7 cellular contexts compared by ENCODE assay signal in the genomic region with DNA sequence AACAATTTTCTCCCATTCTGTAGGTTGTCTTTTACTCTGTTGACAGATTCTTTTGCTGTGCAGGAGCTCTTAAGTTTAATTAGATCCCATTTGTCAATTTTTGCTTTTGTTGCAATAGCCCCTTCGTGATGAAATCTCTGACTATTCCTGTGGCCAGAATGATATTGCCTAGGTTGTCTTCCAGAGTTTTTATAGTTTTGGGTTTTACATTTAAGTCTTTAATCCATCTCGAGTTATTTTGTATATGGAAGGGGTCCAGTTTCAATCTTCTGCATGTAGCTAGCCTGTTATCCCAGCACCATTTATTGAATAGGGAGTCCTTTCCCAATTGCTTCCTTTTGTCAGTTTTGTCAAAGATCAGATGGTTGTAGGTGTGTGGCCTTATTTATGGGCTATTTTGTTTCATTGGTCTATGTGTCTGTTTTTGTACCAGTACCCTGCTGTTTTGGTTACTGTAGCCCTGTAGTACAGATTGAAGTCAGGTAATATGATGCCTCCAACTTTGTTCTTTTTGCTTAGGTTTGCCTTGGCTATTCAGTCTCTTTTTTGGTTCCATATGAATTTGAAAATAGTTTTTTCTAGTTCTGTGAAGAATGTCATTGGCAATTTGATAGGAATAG. TPM values are rescaled to one million over a fixed set of nuclear protein-coding genes. Genes with fewer than 3 reads are reported as not detected.
DNase-seq lines count a peak whose midpoint lies in the region; ATAC-seq and TF ChIP-seq lines count a peak whose summit lies in the region.
"Not testable (repeated sequence)": the region's sequence is repeated elsewhere in the genome, so short reads cannot be mapped to it uniquely, and the experiment has no call there.

No MANE protein-coding gene starts in this region.

- H3K36me3 Mint-ChIP-seq in CD8-positive, alpha-beta memory T cell, result peaks cover 12 to 52% (median 21%) of the 10 kb centered on the region in 3 donors
- H3K36me3 Mint-ChIP-seq in T-cell, result peaks cover 38% of the 10 kb centered on the region
- peaks cover 17% of the 10 kb centered on the region for H3K36me3 Mint-ChIP-seq in activated naive CD8-positive, alpha-beta T cell
- peaks cover 47% of the 10 kb centered on the region for H3K36me3 Mint-ChIP-seq in nephron progenitor cell (ENCODE audit: low read depth)
- H3K36me3 Mint-ChIP-seq in type B pancreatic cell, result peaks cover 27% of the 10 kb centered on the region

- H3K27ac Mint-ChIP-seq in CD8-positive, alpha-beta memory T cell, result peak overlapping the region in 6 of 8 donors; percentile 6 to 78 (median 38)
- H3K27ac Mint-ChIP-seq in T-cell (peak overlapping the region; percentile 44 to 53), nephron progenitor cell (peak overlapping the region; percentile 24), type B pancreatic cell (peak overlapping the region; percentile 19)
- not testable (repeated sequence) for H3K27ac Mint-ChIP-seq in activated naive CD8-positive, alpha-beta T cell

- H3K4me1 ChIP-seq in CD8-positive, alpha-beta memory T cell (ENCODE audit: insufficient read depth, low read length), result peaks cover 12% of the 10 kb centered on the region

- not testable (repeated sequence) for H3K27me3 Mint-ChIP-seq in CD8-positive, alpha-beta memory T cell; T-cell; activated naive CD8-positive, alpha-beta T cell; nephron progenitor cell (ENCODE audit: low read depth, poor library complexity); type B pancreatic cell

- H3K4me1 Mint-ChIP-seq in CD8-positive, alpha-beta memory T cell, result peaks cover 63 to 80% (median 78%) of the 10 kb centered on the region in 3 donors
- peaks cover 67 to 78% (median 69%) of the 10 kb centered on the region in 3 donors for H3K4me1 Mint-ChIP-seq in T-cell
- peaks cover 63% of the 10 kb centered on the region for H3K4me1 Mint-ChIP-seq in activated naive CD8-positive, alpha-beta T cell (ENCODE audit: low read depth)
- H3K4me1 Mint-ChIP-seq in nephron progenitor cell, result peaks cover 44% of the 10 kb centered on the region
- H3K4me1 Mint-ChIP-seq in type B pancreatic cell (ENCODE audit: unreplicated experiment), result peaks cover 44% of the 10 kb centered on the region

- POLR2A ChIA-PET in CD8-positive, alpha-beta memory T cell (lab: Charles Lee); HEK293T (lab: Yijun Ruan, JAX): not testable (repeated sequence)
- POLR2A ChIA-PET in T-cell (lab: Charles Lee), result interaction anchor here in 1 of 2 donors (0.6 kb wide), 1 partner anchor 16 kb away, joined by 3 read pairs; no protein-coding TSS in a partner anchor

- H3K27me3 ChIP-seq in CD8-positive, alpha-beta memory T cell (ENCODE audit: insufficient read depth, low read length, poor library complexity, severe bottlenecking), result not testable (repeated sequence)

- not testable (repeated sequence) for H3K9me3 Mint-ChIP-seq in CD8-positive, alpha-beta memory T cell; T-cell; activated naive CD8-positive, alpha-beta T cell (ENCODE audit: low read depth); nephron progenitor cell; type B pancreatic cell

- not testable (repeated sequence) for H3K27ac ChIP-seq in CD8-positive, alpha-beta memory T cell (ENCODE audit: low read depth, low read length)

- not testable (repeated sequence) for DNase-seq in CD8-positive, alpha-beta memory T cell; HEK293T (ENCODE audit: extremely low spot score); T-cell; nephron progenitor cell; type B pancreatic cell (ENCODE audit: extremely low spot score, unreplicated experiment)
- DNase-seq in left kidney (ENCODE audit: low read depth, low spot score), result peak; percentile 45

- peaks cover 12% of the 10 kb centered on the region for H3K36me3 ChIP-seq in CD8-positive, alpha-beta memory T cell (ENCODE audit: insufficient read depth, low read length)

- CTCF ChIA-PET in CD8-positive, alpha-beta memory T cell (lab: Charles Lee); HEK293T (lab: Yijun Ruan, JAX); T-cell (lab: Charles Lee): not testable (repeated sequence)

- not testable (repeated sequence) for ATAC-seq in T-cell (replicated peaks in 1 of 4)

- H3K9me3 ChIP-seq in CD8-positive, alpha-beta memory T cell (ENCODE audit: low read length), result not testable (repeated sequence)

- H3K4me3 ChIP-seq in CD8-positive, alpha-beta memory T cell (ENCODE audit: low read length), result not testable (repeated sequence)

- peak overlapping the region in 3 of 7 donors; percentile 25 to 87 (median 51) for H3K4me3 Mint-ChIP-seq in CD8-positive, alpha-beta memory T cell
- H3K4me3 Mint-ChIP-seq in T-cell, result peak overlapping the region in 1 of 3 donors; percentile 19
- peak overlapping the region; percentile 19 for H3K4me3 Mint-ChIP-seq in activated naive CD8-positive, alpha-beta T cell
- peak overlapping the region; percentile 26 for H3K4me3 Mint-ChIP-seq in nephron progenitor cell
- peak overlapping the region; percentile 32 for H3K4me3 Mint-ChIP-seq in type B pancreatic cell

- TF ChIP-seq CTCF in nephron progenitor cell (IDR thresholded peaks at IDR 0.05); type B pancreatic cell (conservative IDR thresholded peaks at IDR 0.05): not testable (repeated sequence)

TF ChIP-seq in HEK293T, 16 proteins besides CTCF, POLR2A, EP300 and RAD21:
- TF ChIP-seq, protein P1, sequence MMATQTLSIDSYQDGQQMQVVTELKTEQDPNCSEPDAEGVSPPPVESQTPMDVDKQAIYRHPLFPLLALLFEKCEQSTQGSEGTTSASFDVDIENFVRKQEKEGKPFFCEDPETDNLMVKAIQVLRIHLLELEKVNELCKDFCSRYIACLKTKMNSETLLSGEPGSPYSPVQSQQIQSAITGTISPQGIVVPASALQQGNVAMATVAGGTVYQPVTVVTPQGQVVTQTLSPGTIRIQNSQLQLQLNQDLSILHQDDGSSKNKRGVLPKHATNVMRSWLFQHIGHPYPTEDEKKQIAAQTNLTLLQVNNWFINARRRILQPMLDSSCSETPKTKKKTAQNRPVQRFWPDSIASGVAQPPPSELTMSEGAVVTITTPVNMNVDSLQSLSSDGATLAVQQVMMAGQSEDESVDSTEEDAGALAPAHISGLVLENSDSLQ (IDR thresholded peaks at IDR 0.05), result peak; percentile 81
- peak; percentile 90 for TF ChIP-seq CTBP1 (IDR thresholded peaks at IDR 0.05; ENCODE audit: borderline replicate concordance)

RNA-seq across cellular contexts. Expression of gene KPNA5, which starts 5.6 kb away (rescaled TPM):
- 10 to 100 TPM; 11.3 to 13.5 TPM for total RNA-seq in CD8-positive, alpha-beta memory T cell
- 12.0 TPM for polyA plus RNA-seq in CD8-positive, alpha-beta memory T cell
- 10 to 100 TPM; 41.3 to 57.3 (median 45.6) TPM for total RNA-seq in T-cell
- total RNA-seq in type B pancreatic cell (ENCODE audit: low replicate concordance), result 9.6 and 12.6 TPM in 2 replicates

RNA-seq across cellular contexts. Expression of gene ZUP1, which starts 18.0 kb away (rescaled TPM):
- total RNA-seq in CD8-positive, alpha-beta memory T cell, result 10 to 100 TPM; 16.3 to 16.7 TPM
- 4.3 TPM for polyA plus RNA-seq in CD8-positive, alpha-beta memory T cell
- 10 to 100 TPM; 10.4 to 14.1 (median 11.4) TPM for total RNA-seq in T-cell
- total RNA-seq in type B pancreatic cell (ENCODE audit: low replicate concordance), result 9.6 and 12.9 TPM in 2 replicates
